Comparison of ENCODE assay signal across 1 cellular context in the genomic region with DNA sequence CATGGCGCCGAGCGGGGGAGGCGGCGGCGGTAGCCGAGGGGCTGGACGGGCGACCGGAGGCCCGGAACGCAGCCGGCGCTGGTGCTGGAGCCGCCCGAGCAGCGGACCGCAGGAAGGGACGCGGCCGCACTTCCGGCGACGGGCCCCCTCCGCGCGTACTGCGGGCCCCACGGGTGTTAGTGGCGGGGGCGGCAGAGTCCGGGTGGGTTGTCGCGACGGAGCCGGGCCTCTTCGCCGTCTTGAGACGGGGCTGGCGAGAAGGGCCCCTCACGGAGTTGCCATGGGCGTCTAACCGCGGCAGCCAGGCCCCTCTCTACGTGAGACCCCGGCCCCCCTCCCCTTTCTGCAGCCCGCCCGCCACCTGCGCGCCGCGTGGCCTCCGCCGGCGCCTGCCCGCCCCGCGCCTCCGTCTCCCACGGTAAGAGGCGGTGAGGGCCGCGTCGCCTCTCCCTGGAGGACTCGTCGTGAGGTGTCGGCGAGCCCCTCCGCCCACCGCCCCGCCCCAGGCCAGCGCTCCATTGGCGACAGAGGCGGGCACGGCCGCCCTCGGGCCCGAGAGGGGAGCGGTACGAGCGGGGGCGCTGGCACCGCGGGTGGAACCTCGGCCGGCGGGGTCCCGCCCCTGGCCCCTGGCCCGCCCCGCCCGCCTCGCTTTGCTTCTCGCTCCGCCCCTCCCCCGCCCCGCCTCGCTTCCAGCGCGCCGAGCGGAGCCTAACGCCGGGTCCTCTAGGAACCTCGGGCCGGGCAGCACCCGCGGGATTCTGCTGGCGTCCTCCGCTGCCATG.
TF ChIP-seq lines count a peak whose summit lies in the region.

TSS of gene VPS9D1 (minus strand) at position 40 of the 785 bp plus-strand sequence. CDS start at position 3, 37 bp downstream.
TSS of gene ZNF276 (plus strand) at position 679 of the 785 bp plus-strand sequence. CDS start at position 783, 104 bp downstream.

TF ChIP-seq in GM12878, 131 proteins besides CTCF, POLR2A, EP300 and RAD21 (continued from another document):
- peak; percentile 98 for TF ChIP-seq ZBTB11 (CRISPR knock-in tag; IDR thresholded peaks at IDR 0.05)
TF ChIP-seq in GM12878: peak in this region for 58.
